ENCODE assay signal across 15 cellular contexts in genomic region chr19:29119582-29119981, GRCh38.
DNase-seq lines count a peak whose midpoint lies in the region; ATAC-seq and TF ChIP-seq lines count a peak whose summit lies in the region.
"Had no signal": no experiment of that assay in that cellular context is flagged by ENCODE, and none has a peak within 500 bp of the region (broad histone marks: within the 10 kb centered on the region; RNA-seq: fewer than 3 reads in every experiment).

No MANE protein-coding gene starts in this region.

- intact Hi-C loops in activated T-helper 2 cell treated with anti-CD3 and anti-CD28 coated beads, Interferon-gamma antibody, Interleukin-2, Interleukin-4, amounts not matched to agents 10 μg/mL and 5 μg/mL and 100 μg/mL, durations not matched to agents 14 hours and 24 hours and 36 hours (cut with micrococcal nuclease), result no loop called here

- H3K9me3 ChIP-seq in endodermal cell (ENCODE audit: control insufficient read depth, low read length), result peaks cover 17% of the 10 kb centered on the region
- H3K9me3 ChIP-seq: pancreas, SJCRH30 had no signal

- no peak overlapping the region for H3K27ac Mint-ChIP-seq in endodermal cell
- no peak overlapping the region for H3K27ac Mint-ChIP-seq in neural crest cell (ENCODE audit: unreplicated experiment)
- H3K27ac Mint-ChIP-seq in activated T-helper 2 cell treated with anti-CD3 and anti-CD28 coated beads, Interferon-gamma antibody, Interleukin-2, Interleukin-4, amounts not matched to agents 10 μg/mL and 5 μg/mL and 100 μg/mL, durations not matched to agents 14 hours and 24 hours and 36 hours, result no peak overlapping the region
- H3K27ac Mint-ChIP-seq: stimulated activated naive B cell treated with anti-CD40 and anti-IgM and Interleukin-4, amounts not matched to agents 10 μg/mL and 1 μg/mL and 100 μg/mL, for 72 hours had no signal

- H3K4me3 Mint-ChIP-seq in endodermal cell (no peak overlapping the region), neural crest cell (no peak overlapping the region)
- no peak overlapping the region for H3K4me3 Mint-ChIP-seq in activated T-helper 2 cell treated with anti-CD3 and anti-CD28 coated beads, Interferon-gamma antibody, Interleukin-2, Interleukin-4, amounts not matched to agents 10 μg/mL and 5 μg/mL and 100 μg/mL, durations not matched to agents 14 hours and 24 hours and 36 hours (ENCODE audit: low read depth)
- H3K4me3 Mint-ChIP-seq: stimulated activated naive B cell treated with anti-CD40 and anti-IgM and Interleukin-4, amounts not matched to agents 10 μg/mL and 1 μg/mL and 100 μg/mL, for 72 hours had no signal

- no peak overlapping the region for H3K27ac ChIP-seq in endodermal cell (ENCODE audit: low read depth, low read length)
- H3K27ac ChIP-seq: heart left ventricle, pancreas, SJCRH30 had no signal

- H3K4me1 Mint-ChIP-seq in endodermal cell (peaks cover 5% of the 10 kb centered on the region), neural crest cell (no peaks in the 10 kb centered on the region)
- H3K4me1 Mint-ChIP-seq in activated T-helper 2 cell treated with anti-CD3 and anti-CD28 coated beads, Interferon-gamma antibody, Interleukin-2, Interleukin-4, amounts not matched to agents 10 μg/mL and 5 μg/mL and 100 μg/mL, durations not matched to agents 14 hours and 24 hours and 36 hours (ENCODE audit: low read depth), result no peaks in the 10 kb centered on the region
- H3K4me1 Mint-ChIP-seq: stimulated activated naive B cell treated with anti-CD40 and anti-IgM and Interleukin-4, amounts not matched to agents 10 μg/mL and 1 μg/mL and 100 μg/mL, for 72 hours had no signal

- DNase-seq in Caki2 (ENCODE audit: low read depth) (peak; percentile 21), HT-29 (ENCODE audit: low spot score) (peak; percentile 7), endodermal cell (peak; percentile 80), neural crest cell (ENCODE audit: low read depth, low spot score) (no peak), ureter (ENCODE audit: low spot score) (no peak), D341Med (ENCODE audit: low spot score) (no peak)
- DNase-seq in activated T-helper 2 cell treated with anti-CD3 and anti-CD28 coated beads, Interferon-gamma antibody, Interleukin-2, Interleukin-4, amounts not matched to agents 10 μg/mL and 5 μg/mL and 100 μg/mL, durations not matched to agents 14 hours and 24 hours and 36 hours (ENCODE audit: low spot score), result no peak
- DNase-seq: heart left ventricle; mesenchymal stem cell; NCI-H1105; pancreas; stimulated activated naive B cell treated with anti-CD40 and anti-IgM and Interleukin-4, amounts not matched to agents 10 μg/mL and 1 μg/mL and 100 μg/mL, for 72 hours had no signal

- no peak overlapping the region for H3K9ac ChIP-seq in endodermal cell (ENCODE audit: extremely low read depth, low read length, poor library complexity, severe bottlenecking)

- no peak for ATAC-seq in GM21423 (IDR thresholded peaks at IDR 0.05; ENCODE audit: unreplicated experiment)
- ATAC-seq: activated CD4-positive, CD25-positive, alpha-beta regulatory T cell treated with anti-CD3 and anti-CD28 coated beads, Interleukin-2, amount 50 U/mL, for 24 hours; pancreas; stimulated activated naive B cell treated with anti-CD40 and anti-IgM and Interleukin-4, amounts not matched to agents 10 μg/mL and 1 μg/mL and 100 μg/mL, for 72 hours had no signal

- in situ Hi-C loops in Caki2 (cut with HindIII; ENCODE audit: low pct_unique_long_range_greater_than_20kb, low sequenced_read_pairs), result no loop called here

- H3K27me3 ChIP-seq in endodermal cell (ENCODE audit: control insufficient read depth, insufficient read depth, low read length, poor library complexity, severe bottlenecking), result no peaks in the 10 kb centered on the region
- H3K27me3 ChIP-seq: heart left ventricle, pancreas had no signal

- peaks cover 22% of the 10 kb centered on the region for H3K9me3 Mint-ChIP-seq in endodermal cell
- peaks cover 2% of the 10 kb centered on the region for H3K9me3 Mint-ChIP-seq in neural crest cell
- peaks cover 6% of the 10 kb centered on the region for H3K9me3 Mint-ChIP-seq in activated T-helper 2 cell treated with anti-CD3 and anti-CD28 coated beads, Interferon-gamma antibody, Interleukin-2, Interleukin-4, amounts not matched to agents 10 μg/mL and 5 μg/mL and 100 μg/mL, durations not matched to agents 14 hours and 24 hours and 36 hours

- TF ChIP-seq CTCF in endodermal cell (conservative IDR thresholded peaks at IDR 0.05), result peak; percentile 78
- TF ChIP-seq CTCF in neural crest cell (conservative IDR thresholded peaks at IDR 0.05), result peak; percentile 40

- 76 to 82% methylated on average over 4 to 9 of the region's 9 CpGs for WGBS in endodermal cell (ENCODE audit: insufficient coverage in 1 of 2, insufficient read length in 1 of 2), 2 experiments

- peaks cover 8% of the 10 kb centered on the region for H3K27me3 Mint-ChIP-seq in endodermal cell (ENCODE audit: insufficient read depth)
- peaks cover 5% of the 10 kb centered on the region for H3K27me3 Mint-ChIP-seq in neural crest cell (ENCODE audit: low read depth)
- H3K27me3 Mint-ChIP-seq in activated T-helper 2 cell treated with anti-CD3 and anti-CD28 coated beads, Interferon-gamma antibody, Interleukin-2, Interleukin-4, amounts not matched to agents 10 μg/mL and 5 μg/mL and 100 μg/mL, durations not matched to agents 14 hours and 24 hours and 36 hours (ENCODE audit: low read depth), result no peaks in the 10 kb centered on the region
- H3K27me3 Mint-ChIP-seq: stimulated activated naive B cell treated with anti-CD40 and anti-IgM and Interleukin-4, amounts not matched to agents 10 μg/mL and 1 μg/mL and 100 μg/mL, for 72 hours had no signal

- H3K36me3 ChIP-seq in endodermal cell (ENCODE audit: control insufficient read depth, insufficient read depth, low read length), result no peaks in the 10 kb centered on the region
- H3K36me3 ChIP-seq: heart left ventricle, pancreas, SJCRH30 had no signal

- peaks cover 3% of the 10 kb centered on the region for H3K36me3 Mint-ChIP-seq in endodermal cell (ENCODE audit: low read depth)
- H3K36me3 Mint-ChIP-seq in neural crest cell (ENCODE audit: low read depth), result no peaks in the 10 kb centered on the region
- H3K36me3 Mint-ChIP-seq in activated T-helper 2 cell treated with anti-CD3 and anti-CD28 coated beads, Interferon-gamma antibody, Interleukin-2, Interleukin-4, amounts not matched to agents 10 μg/mL and 5 μg/mL and 100 μg/mL, durations not matched to agents 14 hours and 24 hours and 36 hours (ENCODE audit: low read depth), result no peaks in the 10 kb centered on the region
- H3K36me3 Mint-ChIP-seq: stimulated activated naive B cell treated with anti-CD40 and anti-IgM and Interleukin-4, amounts not matched to agents 10 μg/mL and 1 μg/mL and 100 μg/mL, for 72 hours had no signal

- H3K4me1 ChIP-seq in endodermal cell (ENCODE audit: control insufficient read depth, insufficient read depth, low read length), result peaks cover 4% of the 10 kb centered on the region
- H3K4me1 ChIP-seq: heart left ventricle, pancreas, SJCRH30 had no signal

- H3K4me3 ChIP-seq in endodermal cell (ENCODE audit: low read length), result no peak overlapping the region
- H3K4me3 ChIP-seq: heart left ventricle, pancreas, SJCRH30 had no signal

Comparison
In these comparisons a context has a peak if more than half of its experiments do, and no peak if none do; other contexts are left out.
1. DNase-seq: peak in Caki2 (single experiment), HT-29 (single experiment) and endodermal cell (single experiment); none in neural crest cell (single experiment), ureter (single experiment), D341Med (single experiment) and activated T-helper 2 cell treated with anti-CD3 and anti-CD28 coated beads, Interferon-gamma antibody, Interleukin-2, Interleukin-4, amounts not matched to agents 10 μg/mL and 5 μg/mL and 100 μg/mL, durations not matched to agents 14 hours and 24 hours and 36 hours (single experiment).